In genomic region chr6:34865107-34865506, GRCh38 we compare ENCODE assay signal across 1 cellular context.
TF ChIP-seq lines count a peak whose summit lies in the region.

No MANE protein-coding gene starts in this region.

TF ChIP-seq in endothelial cell of umbilical vein, 7 proteins besides CTCF, POLR2A, EP300 and RAD21:
- peak; percentile 71 for TF ChIP-seq MAX (IDR thresholded peaks at IDR 0.05; ENCODE audit: insufficient read depth, insufficient read length)
- peak; percentile 43 for TF ChIP-seq POLR2AphosphoS5 (IDR thresholded peaks at IDR 0.05; ENCODE audit: insufficient read depth, low read depth, low read length)
- TF ChIP-seq EZH2 (IDR thresholded peaks at IDR 0.05; ENCODE audit: borderline replicate concordance, low read depth, low read length, severe bottlenecking) = no peak
- peak; percentile 92 for TF ChIP-seq JUN (IDR thresholded peaks at IDR 0.05; ENCODE audit: borderline replicate concordance, insufficient read depth, insufficient read length, low read depth)
- TF ChIP-seq GATA2 (IDR thresholded peaks at IDR 0.05; ENCODE audit: insufficient read depth, insufficient read length, low read depth, low read length) = peak; percentile 74
- no peak for TF ChIP-seq FOS (IDR thresholded peaks at IDR 0.05; ENCODE audit: borderline replicate concordance, insufficient read depth, low read length)
- no peak for TF ChIP-seq MYC (IDR thresholded peaks at IDR 0.05; ENCODE audit: low read depth, low read length)
